8 cellular contexts compared by ENCODE assay signal in the genomic region with DNA sequence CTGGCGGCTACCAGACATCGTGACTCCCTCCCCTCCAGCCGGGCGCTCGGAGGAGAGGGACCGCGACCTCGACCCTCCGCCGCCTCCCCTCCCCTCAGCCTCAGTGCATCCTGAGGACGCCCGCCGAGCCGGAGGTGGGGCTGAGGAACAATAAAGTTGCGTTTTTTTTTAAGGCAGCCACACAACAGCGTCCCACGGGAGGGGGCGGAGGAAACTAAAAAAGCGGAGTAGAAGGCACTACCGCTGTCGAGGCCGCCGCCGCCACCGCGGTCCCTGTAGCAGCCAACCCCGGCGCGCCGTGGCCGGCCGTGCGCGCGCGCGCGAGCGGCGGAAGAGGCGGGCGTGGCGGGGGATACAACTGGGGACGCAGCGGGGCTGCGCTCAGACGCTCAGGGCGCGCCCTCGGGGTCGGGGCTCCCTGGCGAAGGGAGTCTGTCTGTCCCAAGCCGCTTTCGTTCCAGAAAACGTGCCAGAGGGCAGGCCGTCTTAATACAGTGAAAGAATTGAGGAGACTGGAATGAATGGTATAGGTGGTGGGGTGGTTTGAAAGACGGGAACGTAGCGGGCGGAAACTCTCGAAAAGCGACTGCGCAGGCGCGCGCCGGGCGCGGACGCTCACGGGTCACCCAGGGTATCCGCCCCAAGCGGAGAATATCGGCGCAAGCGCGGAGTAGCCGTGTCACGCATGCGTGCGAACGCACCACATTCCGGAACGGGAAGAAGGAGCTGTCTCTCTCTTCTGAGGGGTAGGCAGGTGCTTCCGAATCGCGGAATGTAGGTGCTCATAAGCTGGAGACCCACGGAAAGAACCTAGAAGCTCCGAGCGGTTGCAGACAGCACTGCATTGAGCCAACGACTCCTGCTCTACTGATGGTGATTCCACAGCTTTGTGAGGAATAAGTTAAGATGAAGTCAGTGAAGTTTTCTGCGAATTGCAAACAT. TPM values are rescaled to one million over a fixed set of nuclear protein-coding genes. Genes with fewer than 3 reads are reported as not detected.
A peak's percentile ranks its signal among the peaks of the same experiment; 100 is the strongest.
DNase-seq lines count a peak whose midpoint lies in the region; ATAC-seq and TF ChIP-seq lines count a peak whose summit lies in the region.

Gene COP1, minus strand, starts transcription at position 326 of the 942 bp plus-strand sequence. Its CDS starts 308 bp downstream, at position 18.

- peaks cover 55% of the 10 kb centered on the region for H3K79me2 ChIP-seq in SK-N-SH (ENCODE audit: insufficient read depth)

- H3K9ac ChIP-seq in SK-N-SH: peak within 1 kb of the TSS; percentile 90

- H3K9me2 ChIP-seq in SK-N-SH: no peaks in the 10 kb centered on the region

- TF ChIP-seq RAD21 in SK-N-SH (IDR thresholded peaks at IDR 0.05; ENCODE audit: low read length): 0 out of 2 replicates have a peak, but pooled peaks have one; percentile 3

- peaks cover 0 to 15% of the 10 kb centered on the region in 2 experiments; a peak in 3 of 4 replicates for H3K4me1 ChIP-seq in SK-N-SH (ENCODE audit: control insufficient read depth in 1 of 2, insufficient read depth in 2 of 2, low read depth in 1 of 2, low read length in 1 of 2)

- peak within 1 kb of the TSS; percentile 87 to 96 for H3K27ac ChIP-seq in SK-N-SH (ENCODE audit: low read depth in 2 of 2, low read length in 1 of 2)
- peak within 1 kb of the TSS; percentile 74 for H3K27ac ChIP-seq in temporal lobe (ENCODE audit: low read depth, low read length)

- H3K9me3 ChIP-seq in SK-N-SH: no peaks in the 10 kb centered on the region

- no peaks in the 10 kb centered on the region for H3K36me3 ChIP-seq in SK-N-SH (replicated peaks in 1 of 2; ENCODE audit: control insufficient read depth in 1 of 2, insufficient read depth in 2 of 2, low read length in 1 of 2)

- DNase-seq in NCI-H1048 (lab: John Stamatoyannopoulos, UW) (peak; percentile 99), SK-N-SH (peak; percentile 94), globus pallidus (ENCODE audit: low spot score) (peak; percentile 95), occipital lobe (lab: John Stamatoyannopoulos, UW) (peak; percentile 91)
- DNase-seq in activated naive CD4-positive, alpha-beta T cell treated with anti-CD3 and anti-CD28 coated beads, Interleukin-2, amount 50 U/mL, for 16 hours: peak; percentile 96

- H4K20me1 ChIP-seq in SK-N-SH (ENCODE audit: insufficient read depth): peaks cover 33% of the 10 kb centered on the region

- H3K4me2 ChIP-seq in SK-N-SH: peak within 1 kb of the TSS; percentile 93

- TF ChIP-seq CTCF in SK-N-SH (IDR thresholded peaks at IDR 0.05): no peak

- no peaks in the 10 kb centered on the region for H3K27me3 ChIP-seq in SK-N-SH (ENCODE audit: insufficient read depth)

- no peak; a peak in 1 of 4 replicates for TF ChIP-seq EP300 in SK-N-SH (IDR thresholded peaks at IDR 0.05; ENCODE audit: borderline replicate concordance in 1 of 2, low read depth in 1 of 2, low read length in 1 of 2)

- POLR2A ChIA-PET in SK-N-SH (lab: Yijun Ruan, JAX): interaction anchor here (0.7 kb wide), 1 partner anchor 11 kb away, joined by 3 read pairs; no protein-coding TSS in a partner anchor

- WGBS in SK-N-SH (ENCODE audit: low lambda C conversion rate): under 1% methylated on average over 45 of the region's 92 CpGs

- CTCF ChIA-PET in SK-N-SH (lab: Yijun Ruan, JAX): interaction anchor here (1.0 to 1.2 kb wide), 3 partner anchors 12 to 18 kb away, joined by 3 read pairs; no protein-coding TSS in a partner anchor

- H3F3A ChIP-seq in SK-N-SH (replicated peaks; ENCODE audit: insufficient read depth): peaks cover 3% of the 10 kb centered on the region

- H2AFZ ChIP-seq in SK-N-SH (ENCODE audit: low read depth): peak within 1 kb of the TSS; percentile 95

- H3K4me3 ChIP-seq in GM08714 (ENCODE audit: low read length): peak within 1 kb of the TSS; percentile 87
- H3K4me3 ChIP-seq in SK-N-SH (ENCODE audit: low read depth in 2 of 2, low read length in 1 of 2): peak within 1 kb of the TSS; percentile 74 to 88

- ATAC-seq in HG02571 (IDR thresholded peaks at IDR 0.05; ENCODE audit: unreplicated experiment): peak; percentile 86

TF ChIP-seq in SK-N-SH, 30 proteins besides CTCF, POLR2A, EP300 and RAD21:
- peak; percentile 86 for TF ChIP-seq POLR2AphosphoS5 (IDR thresholded peaks at IDR 0.05; ENCODE audit: low read depth, low read length)
- TF ChIP-seq, protein P1, sequence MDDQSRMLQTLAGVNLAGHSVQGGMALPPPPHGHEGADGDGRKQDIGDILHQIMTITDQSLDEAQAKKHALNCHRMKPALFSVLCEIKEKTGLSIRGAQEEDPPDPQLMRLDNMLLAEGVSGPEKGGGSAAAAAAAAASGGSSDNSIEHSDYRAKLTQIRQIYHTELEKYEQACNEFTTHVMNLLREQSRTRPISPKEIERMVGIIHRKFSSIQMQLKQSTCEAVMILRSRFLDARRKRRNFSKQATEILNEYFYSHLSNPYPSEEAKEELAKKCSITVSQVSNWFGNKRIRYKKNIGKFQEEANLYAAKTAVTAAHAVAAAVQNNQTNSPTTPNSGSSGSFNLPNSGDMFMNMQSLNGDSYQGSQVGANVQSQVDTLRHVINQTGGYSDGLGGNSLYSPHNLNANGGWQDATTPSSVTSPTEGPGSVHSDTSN (IDR thresholded peaks at IDR 0.05): 0 out of 2 replicates have a peak, but pooled peaks have one; percentile 2
- TF ChIP-seq SMC3 (IDR thresholded peaks at IDR 0.05; ENCODE audit: low read depth, low read length): no peak
- TF ChIP-seq NRF1 (IDR thresholded peaks at IDR 0.05; ENCODE audit: low read depth, low read length): peak; percentile 99
- peak; percentile 56 for TF ChIP-seq MXI1 (IDR thresholded peaks at IDR 0.05; ENCODE audit: low read depth, low read length)
- peak; percentile 29; the same call in 1 of the 2 replicates for TF ChIP-seq TAF1 (IDR thresholded peaks at IDR 0.05; ENCODE audit: borderline replicate concordance, low read depth, low read length)
- TF ChIP-seq YY1 (IDR thresholded peaks at IDR 0.05; ENCODE audit: low read depth): peak; percentile 55; the same call in 1 of the 2 replicates
- TF ChIP-seq ELF1 (IDR thresholded peaks at IDR 0.05): peak; percentile 82
- no peak for TF ChIP-seq FOSL2 (IDR thresholded peaks at IDR 0.05; ENCODE audit: borderline replicate concordance, low read depth)
- TF ChIP-seq GABPA (IDR thresholded peaks at IDR 0.05; ENCODE audit: low read depth): peak; percentile 68
- peak; percentile 74; the same call in 1 of the 2 replicates for TF ChIP-seq SIN3A (IDR thresholded peaks at IDR 0.05; ENCODE audit: borderline replicate concordance, low read depth, low read length)
- peak; percentile 18; the same call in 1 of the 2 replicates for TF ChIP-seq MAX (IDR thresholded peaks at IDR 0.05; ENCODE audit: low read depth)
- no peak for TF ChIP-seq NFIC (IDR thresholded peaks at IDR 0.05; ENCODE audit: borderline replicate concordance)
- TF ChIP-seq REST (IDR thresholded peaks at IDR 0.05; ENCODE audit: low read depth, low read length): no peak

RNA-seq across cellular contexts. Expression of gene COP1, which starts in this region (rescaled TPM):
- 10.3 and 13.2 TPM in 2 replicates for polyA plus RNA-seq in SK-N-SH (2012; rRNA removed)
- polyA plus RNA-seq in SK-N-SH (2012; cell fraction: cytosol; rRNA removed): 15.6 and 18.6 TPM in 2 replicates
- polyA plus RNA-seq in SK-N-SH (2012; cell fraction: nucleus; rRNA removed): 9.5 and 9.7 TPM in 2 replicates
- total RNA-seq in occipital lobe (141 TPM), temporal lobe (82.4 TPM)

Comparison
In these comparisons a context has a peak if more than half of its experiments do, and no peak if none do; other contexts are left out.
1. Peak in every context shown above with its lines: DNase-seq, ATAC-seq, H3K4me3 ChIP-seq and H3K27ac ChIP-seq.